ENCODE assay signal across 8 cellular contexts in the genomic region with DNA sequence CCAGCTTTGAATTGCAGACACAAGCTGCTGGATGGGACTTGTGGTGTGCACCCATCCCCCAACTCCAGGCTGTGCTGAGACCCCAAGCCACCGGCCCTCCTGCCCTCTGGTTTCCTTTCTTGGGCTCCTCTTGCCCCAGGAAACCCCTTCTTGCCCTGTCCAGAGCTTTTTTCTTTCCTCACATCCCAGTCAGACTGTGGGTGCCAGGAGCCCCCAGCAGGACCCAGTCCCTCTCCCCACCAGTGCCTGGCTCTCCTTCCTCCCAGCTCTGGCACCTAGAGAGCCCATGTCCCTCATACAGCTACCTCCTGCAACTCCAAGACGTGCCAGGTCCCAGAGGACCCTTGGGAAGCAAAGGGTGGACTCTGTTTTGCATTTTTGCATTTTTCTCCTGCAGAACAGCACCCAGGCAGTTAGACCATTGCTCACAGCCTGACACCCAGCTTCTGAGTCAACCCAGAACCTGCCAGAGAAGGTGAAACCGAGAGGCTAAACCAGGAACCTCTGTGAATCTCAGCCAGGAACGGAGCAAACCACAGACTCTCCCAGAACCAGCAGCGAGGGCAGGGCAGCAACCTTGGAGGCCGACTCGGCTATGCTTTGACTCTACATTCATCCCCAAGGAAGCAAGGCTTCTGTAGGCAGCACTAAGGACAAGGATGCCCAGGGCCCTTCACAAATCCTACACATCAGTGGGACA.
DNase-seq lines count a peak whose midpoint lies in the region; ATAC-seq and TF ChIP-seq lines count a peak whose summit lies in the region.

No MANE protein-coding gene starts in this region.

- POLR2A ChIA-PET in HEK293T (lab: Yijun Ruan, JAX): no interaction called here

- ATAC-seq in HG03354 (IDR thresholded peaks at IDR 0.05; ENCODE audit: poor library complexity, severe bottlenecking, unreplicated experiment): peak; percentile 65

- no peaks in the 10 kb centered on the region for H3K27me3 Mint-ChIP-seq in chondrocyte (ENCODE audit: low read depth)

- H3K4me1 Mint-ChIP-seq in chondrocyte (ENCODE audit: low read depth): peaks cover 49% of the 10 kb centered on the region

- H3K9me3 Mint-ChIP-seq in chondrocyte (ENCODE audit: low read depth): no peaks in the 10 kb centered on the region

- DNase-seq in stimulated activated CD4-positive, alpha-beta T cell treated with anti-CD3 and anti-CD28 coated beads, Interleukin-12 subunit alpha, Interleukin-12 subunit beta, amount 100 ng/mL, for 4 hours: peak; percentile 17
- DNase-seq in stimulated activated CD4-positive, alpha-beta T cell treated with anti-CD3 and anti-CD28 coated beads, Interleukin-4, amount 100 ng/mL, for 4 hours: no peak
- DNase-seq in chondrocyte (ENCODE audit: low spot score) (no peak), ureter (ENCODE audit: low spot score) (peak; percentile 39), NCI-H82 (lab: John Stamatoyannopoulos, UW) (no peak), AG20443 (ENCODE audit: low spot score) (no peak), HEK293T (ENCODE audit: extremely low spot score) (no peak)

- TF ChIP-seq CTCF in chondrocyte (IDR thresholded peaks at IDR 0.05): no peak

- CTCF ChIA-PET in HEK293T (lab: Yijun Ruan, JAX): no interaction called here

- H3K4me3 Mint-ChIP-seq in chondrocyte (ENCODE audit: unreplicated experiment): no peak overlapping the region

- H3K36me3 Mint-ChIP-seq in chondrocyte (ENCODE audit: low read depth): peaks cover 2% of the 10 kb centered on the region

- peak overlapping the region; percentile 89 for H3K27ac Mint-ChIP-seq in chondrocyte (ENCODE audit: unreplicated experiment)

TF ChIP-seq in HEK293T, 16 proteins besides CTCF, POLR2A, EP300 and RAD21:
- TF ChIP-seq SUZ12 (IDR thresholded peaks at IDR 0.05): no peak
- TF ChIP-seq HDGF (IDR thresholded peaks at IDR 0.05; ENCODE audit: borderline replicate concordance): no peak
- no peak for TF ChIP-seq ZNF384 (IDR thresholded peaks at IDR 0.05)
- no peak for TF ChIP-seq TARDBP (IDR thresholded peaks at IDR 0.05)
- TF ChIP-seq L3MBTL2 (conservative IDR thresholded peaks at IDR 0.05): no peak
- TF ChIP-seq, protein P1, sequence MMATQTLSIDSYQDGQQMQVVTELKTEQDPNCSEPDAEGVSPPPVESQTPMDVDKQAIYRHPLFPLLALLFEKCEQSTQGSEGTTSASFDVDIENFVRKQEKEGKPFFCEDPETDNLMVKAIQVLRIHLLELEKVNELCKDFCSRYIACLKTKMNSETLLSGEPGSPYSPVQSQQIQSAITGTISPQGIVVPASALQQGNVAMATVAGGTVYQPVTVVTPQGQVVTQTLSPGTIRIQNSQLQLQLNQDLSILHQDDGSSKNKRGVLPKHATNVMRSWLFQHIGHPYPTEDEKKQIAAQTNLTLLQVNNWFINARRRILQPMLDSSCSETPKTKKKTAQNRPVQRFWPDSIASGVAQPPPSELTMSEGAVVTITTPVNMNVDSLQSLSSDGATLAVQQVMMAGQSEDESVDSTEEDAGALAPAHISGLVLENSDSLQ (IDR thresholded peaks at IDR 0.05): no peak
- TF ChIP-seq BHLHE40 (IDR thresholded peaks at IDR 0.05; ENCODE audit: borderline replicate concordance): no peak
- no peak for TF ChIP-seq FOXA1 (IDR thresholded peaks at IDR 0.05)
- no peak for TF ChIP-seq ARNT (IDR thresholded peaks at IDR 0.05)
- TF ChIP-seq LEF1 (IDR thresholded peaks at IDR 0.05; ENCODE audit: borderline replicate concordance): no peak
- TF ChIP-seq CTBP1 (IDR thresholded peaks at IDR 0.05; ENCODE audit: borderline replicate concordance): no peak
- no peak for TF ChIP-seq NFRKB (IDR thresholded peaks at IDR 0.05)
- no peak for TF ChIP-seq SP1 (IDR thresholded peaks at IDR 0.05)
- TF ChIP-seq ELF4 (IDR thresholded peaks at IDR 0.05): no peak
- TF ChIP-seq FOXM1 (IDR thresholded peaks at IDR 0.05; ENCODE audit: borderline replicate concordance): no peak
- no peak for TF ChIP-seq FOXK2 (IDR thresholded peaks at IDR 0.05)

Comparison
In these comparisons a context has a peak if more than half of its experiments do, and no peak if none do; other contexts are left out.
1. DNase-seq: peak in stimulated activated CD4-positive, alpha-beta T cell treated with anti-CD3 and anti-CD28 coated beads, Interleukin-12 subunit alpha, Interleukin-12 subunit beta, amount 100 ng/mL, for 4 hours (single experiment) and ureter (single experiment); none in stimulated activated CD4-positive, alpha-beta T cell treated with anti-CD3 and anti-CD28 coated beads, Interleukin-4, amount 100 ng/mL, for 4 hours (0 of 2), chondrocyte (single experiment), NCI-H82 (single experiment), AG20443 (single experiment) and HEK293T (single experiment).